9 cellular contexts compared by ENCODE assay signal in genomic region chr6:797479-798077, GRCh38.
A peak's percentile ranks its signal among the peaks of the same experiment; 100 is the strongest.
DNase-seq lines count a peak whose midpoint lies in the region; ATAC-seq, FAIRE-seq and TF ChIP-seq lines count a peak whose summit lies in the region.
"Had no signal": no experiment of that assay in that cellular context is flagged by ENCODE, and none has a peak within 500 bp of the region (broad histone marks: within the 10 kb centered on the region; RNA-seq: fewer than 3 reads in every experiment).

No MANE protein-coding gene starts in this region.

- H3K9ac ChIP-seq in K562 (ENCODE audit: insufficient read depth in 1 of 2, low read depth in 2 of 2, low read length in 2 of 2) (no peak overlapping the region), keratinocyte (ENCODE audit: control insufficient read depth, extremely low read depth, insufficient read depth, low read length) (no peak overlapping the region)

- H2AFZ ChIP-seq in K562 (ENCODE audit: low read depth, low read length) (no peak overlapping the region), keratinocyte (ENCODE audit: control insufficient read depth, low read length) (no peak overlapping the region)

- DNase-seq in COLO829 (ENCODE audit: low spot score) (peak; percentile 20), HAP-1 (ENCODE audit: low spot score in 2 of 2) (peak; percentile 40 to 64), OCI-M1 (lab: John Stamatoyannopoulos, UW) (peak; percentile 72), K562 (ENCODE audit: extremely low read depth in 1 of 4, low spot score in 3 of 4) (peak; percentile 33 to 66 (median 48)), keratinocyte (ENCODE audit: low read depth, low spot score) (no peak)
- peak; percentile 43 to 50 for DNase-seq in stimulated activated CD4-positive, alpha-beta T cell treated with anti-CD3 and anti-CD28 coated beads, Interleukin-2, amount 100 ng/mL, for 48 hours

- no TSS peak for BruUV-seq in K562 (replicated peaks; lab: Mats Ljungman, UMichigan)

- no peak overlapping the region for H3K4me3 ChIP-seq in HAP-1
- H3K4me3 ChIP-seq in K562, result no peak overlapping the region
- no peak overlapping the region for H3K4me3 ChIP-seq in keratinocyte (ENCODE audit: control insufficient read depth in 2 of 3, extremely low read depth in 1 of 3, insufficient read depth in 2 of 3, low read depth in 1 of 3, low read length in 3 of 3)
- H3K4me3 ChIP-seq: skin epidermis had no signal

- intact Hi-C loops in K562 (cut with micrococcal nuclease), result loop anchor here (1.0 to 2.0 kb wide), 3 partner anchors 583 to 639 kb away; no protein-coding TSS in a partner anchor

- dilution Hi-C loops in keratinocyte (cut with MboI; ENCODE audit: extremely low pct_ligation_motif_present, low sequenced_read_pairs), result loop anchor here (5.0 kb wide), 1 partner anchor 100 kb away; no protein-coding TSS in a partner anchor

- H3K27ac ChIP-seq in K562 (ENCODE audit: extremely low read depth, low read depth, low read length) (no peak overlapping the region), keratinocyte (ENCODE audit: control insufficient read depth, insufficient read depth, low read length) (no peak overlapping the region)
- H3K27ac ChIP-seq: skin epidermis had no signal

- peak; percentile 91 for FAIRE-seq in K562 (lab: Jason Lieb, UNC)
- FAIRE-seq in keratinocyte (lab: Jason Lieb, UNC), result peak; percentile 9

- no peaks in the 10 kb centered on the region for H4K20me1 ChIP-seq in K562 (replicated peaks; ENCODE audit: control insufficient read depth, insufficient read depth, low read length)
- no peaks in the 10 kb centered on the region for H4K20me1 ChIP-seq in keratinocyte (ENCODE audit: control insufficient read depth, extremely low read depth, insufficient read depth, low read length)

- H3K9me3 ChIP-seq in HAP-1, result no peaks in the 10 kb centered on the region
- no peaks in the 10 kb centered on the region for H3K9me3 ChIP-seq in K562 (replicated peaks; ENCODE audit: control insufficient read depth, insufficient read depth, low read depth, low read length)
- H3K9me3 ChIP-seq in keratinocyte (ENCODE audit: control insufficient read depth, low read depth, low read length), result no peaks in the 10 kb centered on the region

- peak; percentile 55 to 80 (median 69); a peak in 5 of 6 replicates for TF ChIP-seq CTCF in K562 (IDR thresholded peaks at IDR 0.05 in 2 of 3, conservative IDR thresholded peaks at IDR 0.05 in 1 of 3; ENCODE audit: insufficient read depth in 2 of 3, low read depth in 1 of 3, low read length in 3 of 3)
- TF ChIP-seq CTCF in keratinocyte (optimal IDR thresholded peaks at IDR 0.05 in 1 of 3, IDR thresholded peaks at IDR 0.05 in 1 of 3, conservative IDR thresholded peaks at IDR 0.05 in 1 of 3; ENCODE audit: extremely low read depth in 1 of 3, insufficient read depth in 2 of 3, low read length in 3 of 3), result peak; percentile 56 to 66 (median 57)

- ATAC-seq in K562 (peak; percentile 86), GM18861 (IDR thresholded peaks at IDR 0.05; ENCODE audit: unreplicated experiment) (no peak), HG03378 (IDR thresholded peaks at IDR 0.05; ENCODE audit: unreplicated experiment) (no peak)

- POLR2A ChIA-PET in K562 (lab: Yijun Ruan, JAX), result no interaction called here

- H3K9me1 ChIP-seq in K562 (ENCODE audit: control insufficient read depth, insufficient read depth, low read length), result no peaks in the 10 kb centered on the region
- H3K9me1 ChIP-seq in keratinocyte (ENCODE audit: control insufficient read depth, extremely low read depth, insufficient read depth, low read length), result no peaks in the 10 kb centered on the region

- H3K79me2 ChIP-seq in K562 (ENCODE audit: control insufficient read depth, insufficient read depth, low read length) (no peaks in the 10 kb centered on the region), keratinocyte (ENCODE audit: control insufficient read depth, insufficient read depth, low read length) (no peaks in the 10 kb centered on the region)

- H3K36me3 ChIP-seq in HAP-1 (replicated peaks), result no peaks in the 10 kb centered on the region
- H3K36me3 ChIP-seq in K562 (ENCODE audit: control insufficient read depth, insufficient read depth, low read length), result no peaks in the 10 kb centered on the region
- H3K36me3 ChIP-seq in keratinocyte (ENCODE audit: control insufficient read depth in 2 of 2, extremely low read depth in 1 of 2, insufficient read depth in 2 of 2, low read length in 2 of 2), result no peaks in the 10 kb centered on the region

- WGBS in K562 (ENCODE audit: insufficient coverage, low coverage, missing lambda C conversion rate), result under 1% methylated on average over 5 of the region's 5 CpGs

- TF ChIP-seq POLR2A in K562 (conservative IDR thresholded peaks at IDR 0.05), result no peak

- in situ Hi-C loops in HAP-1 (cut with MboI; ENCODE audit: low sequenced_read_pairs) (loop anchor here (10.0 to 25.0 kb wide), 2 partner anchors 203 to 590 kb away; partner anchors contain the start of gene FOXF2), K562 (cut with MboI) (loop anchor here (10.0 kb wide), 2 partner anchors 203 to 577 kb away; no protein-coding TSS in a partner anchor)

- H3K4me1 ChIP-seq in HAP-1 (no peaks in the 10 kb centered on the region), K562 (replicated peaks in 1 of 2; ENCODE audit: control insufficient read depth in 2 of 2, insufficient read depth in 2 of 2, low read length in 2 of 2) (no peaks in the 10 kb centered on the region), keratinocyte (ENCODE audit: control insufficient read depth, extremely low read depth, insufficient read depth, low read length) (no peaks in the 10 kb centered on the region)

- TF ChIP-seq EP300 in K562 (IDR thresholded peaks at IDR 0.05; ENCODE audit: low read length), result no peak

- H3K4me2 ChIP-seq in K562 (ENCODE audit: insufficient read depth, low read length) (no peak overlapping the region), keratinocyte (ENCODE audit: control insufficient read depth, extremely low read depth, insufficient read depth, low read depth, low read length) (no peak overlapping the region)

- H3K27me3 ChIP-seq in HAP-1 (ENCODE audit: low read depth) (peaks cover 74% of the 10 kb centered on the region), K562 (ENCODE audit: control insufficient read depth in 2 of 2, insufficient read depth in 2 of 2, low read length in 2 of 2) (peaks cover 20 to 43% of the 10 kb centered on the region in 2 experiments), keratinocyte (ENCODE audit: control insufficient read depth, extremely low read depth, insufficient read depth, low read length) (peaks cover 18% of the 10 kb centered on the region)

- CTCF ChIA-PET in K562 (lab: Yijun Ruan, JAX; ENCODE audit: low intra/inter-chr PET ratio), result interaction anchor here (0.8 to 3.1 kb wide), 4 partner anchors 173 to 639 kb away, joined by 4 to 15 read pairs (median 10); no protein-coding TSS in a partner anchor

- peak; percentile 90 to 91 for TF ChIP-seq RAD21 in K562 (CRISPR knock-in tag; conservative IDR thresholded peaks at IDR 0.05 in 1 of 2, IDR thresholded peaks at IDR 0.05 in 1 of 2)

TF ChIP-seq in K562, 482 proteins besides CTCF, POLR2A, EP300 and RAD21 (continues in another document):
- TF ChIP-seq TFE3 (CRISPR knock-in tag; IDR thresholded peaks at IDR 0.05) (peak; percentile 90), TOE1 (IDR thresholded peaks at IDR 0.05; ENCODE audit: borderline replicate concordance) (peak; percentile 16; the same call in 1 of the 2 replicates), TOE1 (CRISPR knock-in tag; IDR thresholded peaks at IDR 0.05; ENCODE audit: borderline replicate concordance, low read depth) (no peak), PTRF (tag; IDR thresholded peaks at IDR 0.05) (no peak), TAF1 (IDR thresholded peaks at IDR 0.05; ENCODE audit: control insufficient read depth, extremely low read depth, insufficient read depth, low read length, severe bottlenecking) (no peak), DACH1 (IDR thresholded peaks at IDR 0.05; ENCODE audit: partially characterized antibody) (peak; percentile 55), RAD51 (IDR thresholded peaks at IDR 0.05; ENCODE audit: borderline replicate concordance, low read depth) (peak; percentile 63), MAFK (IDR thresholded peaks at IDR 0.05; ENCODE audit: low read length) (no peak), DEAF1 (CRISPR knock-in tag; IDR thresholded peaks at IDR 0.05) (peak; percentile 91)
